ENCODE assay signal across 1 cellular context in the genomic region with DNA sequence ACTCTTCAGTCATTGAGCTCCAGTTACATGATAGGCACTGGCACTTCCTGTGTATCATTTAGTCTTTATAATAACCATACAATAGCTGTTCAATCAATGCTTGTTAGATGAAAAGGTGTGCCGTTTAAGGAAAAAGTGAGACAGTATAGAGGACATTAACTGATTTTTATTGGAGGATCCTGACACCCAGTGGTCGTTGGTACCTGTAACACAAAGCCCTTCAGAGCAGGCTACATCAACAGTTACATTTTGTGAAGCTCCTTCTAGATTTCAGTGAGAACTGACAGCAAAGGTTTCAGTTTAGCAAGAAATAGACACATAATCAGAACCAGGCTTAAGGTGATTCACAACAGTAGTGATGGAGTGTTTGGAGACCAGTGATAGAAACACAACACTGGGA.
TF ChIP-seq lines count a peak whose summit lies in the region.

No MANE protein-coding gene starts in this region.

TF ChIP-seq in GM12878, 131 proteins besides CTCF, POLR2A, EP300 and RAD21:
- TF ChIP-seq, protein P1, sequence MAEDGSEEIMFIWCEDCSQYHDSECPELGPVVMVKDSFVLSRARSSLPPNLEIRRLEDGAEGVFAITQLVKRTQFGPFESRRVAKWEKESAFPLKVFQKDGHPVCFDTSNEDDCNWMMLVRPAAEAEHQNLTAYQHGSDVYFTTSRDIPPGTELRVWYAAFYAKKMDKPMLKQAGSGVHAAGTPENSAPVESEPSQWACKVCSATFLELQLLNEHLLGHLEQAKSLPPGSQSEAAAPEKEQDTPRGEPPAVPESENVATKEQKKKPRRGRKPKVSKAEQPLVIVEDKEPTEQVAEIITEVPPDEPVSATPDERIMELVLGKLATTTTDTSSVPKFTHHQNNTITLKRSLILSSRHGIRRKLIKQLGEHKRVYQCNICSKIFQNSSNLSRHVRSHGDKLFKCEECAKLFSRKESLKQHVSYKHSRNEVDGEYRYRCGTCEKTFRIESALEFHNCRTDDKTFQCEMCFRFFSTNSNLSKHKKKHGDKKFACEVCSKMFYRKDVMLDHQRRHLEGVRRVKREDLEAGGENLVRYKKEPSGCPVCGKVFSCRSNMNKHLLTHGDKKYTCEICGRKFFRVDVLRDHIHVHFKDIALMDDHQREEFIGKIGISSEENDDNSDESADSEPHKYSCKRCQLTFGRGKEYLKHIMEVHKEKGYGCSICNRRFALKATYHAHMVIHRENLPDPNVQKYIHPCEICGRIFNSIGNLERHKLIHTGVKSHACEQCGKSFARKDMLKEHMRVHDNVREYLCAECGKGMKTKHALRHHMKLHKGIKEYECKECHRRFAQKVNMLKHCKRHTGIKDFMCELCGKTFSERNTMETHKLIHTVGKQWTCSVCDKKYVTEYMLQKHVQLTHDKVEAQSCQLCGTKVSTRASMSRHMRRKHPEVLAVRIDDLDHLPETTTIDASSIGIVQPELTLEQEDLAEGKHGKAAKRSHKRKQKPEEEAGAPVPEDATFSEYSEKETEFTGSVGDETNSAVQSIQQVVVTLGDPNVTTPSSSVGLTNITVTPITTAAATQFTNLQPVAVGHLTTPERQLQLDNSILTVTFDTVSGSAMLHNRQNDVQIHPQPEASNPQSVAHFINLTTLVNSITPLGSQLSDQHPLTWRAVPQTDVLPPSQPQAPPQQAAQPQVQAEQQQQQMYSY (CRISPR knock-in tag; IDR thresholded peaks at IDR 0.05), result no peak
- TF ChIP-seq LARP7 (IDR thresholded peaks at IDR 0.05) (no peak), SMC3 (IDR thresholded peaks at IDR 0.05; ENCODE audit: borderline replicate concordance, low read length) (peak; percentile 18; the same call in 1 of the 2 replicates), STAT3 (IDR thresholded peaks at IDR 0.05; ENCODE audit: low read depth, low read length) (no peak), ZNF592 (IDR thresholded peaks at IDR 0.05) (no peak), PAX8 (IDR thresholded peaks at IDR 0.05) (no peak), NFYA (IDR thresholded peaks at IDR 0.05; ENCODE audit: borderline replicate concordance, low read depth, low read length) (no peak), NKRF (conservative IDR thresholded peaks at IDR 0.05) (no peak)
